Comparison of ENCODE assay signal across 10 cellular contexts in the genomic region with DNA sequence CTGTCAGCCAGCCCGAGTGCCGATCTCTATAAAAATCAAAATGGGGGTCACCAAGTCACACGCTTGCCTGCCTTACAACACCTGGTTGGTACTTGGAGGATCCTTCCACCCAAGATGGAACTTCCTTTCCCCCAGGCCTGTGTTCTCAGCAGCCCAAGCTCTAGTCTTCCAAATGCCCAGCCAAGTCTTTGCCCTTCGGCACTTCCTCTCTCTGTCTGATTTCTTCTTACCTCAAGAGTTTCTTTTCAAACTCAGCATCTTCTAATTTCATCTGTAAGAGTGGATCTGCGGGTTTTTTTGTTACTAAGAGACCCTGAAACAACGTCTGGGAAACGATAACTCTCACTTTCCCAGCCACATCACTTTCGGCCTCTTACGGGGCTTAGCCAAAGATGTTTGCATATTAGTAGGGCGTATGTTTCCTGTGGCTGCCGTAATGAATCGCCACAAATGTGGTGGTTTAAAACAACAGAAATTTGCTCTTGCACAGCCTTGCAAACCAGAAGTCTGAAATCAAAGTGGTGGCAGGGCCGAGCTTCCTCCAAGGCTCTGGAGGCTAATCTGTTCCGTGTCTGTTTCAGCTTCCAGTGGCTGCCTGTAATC.
DNase-seq lines count a peak whose midpoint lies in the region; ATAC-seq, FAIRE-seq and TF ChIP-seq lines count a peak whose summit lies in the region.
"Had no signal": no experiment of that assay in that cellular context is flagged by ENCODE, and none has a peak within 500 bp of the region (broad histone marks: within the 10 kb centered on the region; RNA-seq: fewer than 3 reads in every experiment).

No MANE protein-coding gene starts in this region.

- H3K4me1 ChIP-seq in pancreas: no peaks in the 10 kb centered on the region
- H3K4me1 ChIP-seq: breast epithelium had no signal

- no peaks in the 10 kb centered on the region for H3K9me3 ChIP-seq in pancreas
- H3K9me3 ChIP-seq: breast epithelium had no signal

- intact Hi-C loops in pancreas (cut with DNase I): no loop called here

- H3K27me3 ChIP-seq in pancreas: no peaks in the 10 kb centered on the region
- H3K27me3 ChIP-seq: breast epithelium had no signal

- TF ChIP-seq CTCF in pancreas (IDR thresholded peaks at IDR 0.05): no peak

- ATAC-seq in GM18858 (IDR thresholded peaks at IDR 0.05; ENCODE audit: unreplicated experiment) (peak; percentile 92), GM21381 (IDR thresholded peaks at IDR 0.05; ENCODE audit: unreplicated experiment) (peak; percentile 97), HG03135 (IDR thresholded peaks at IDR 0.05; ENCODE audit: unreplicated experiment) (peak; percentile 94), pancreas (no peak)

- FAIRE-seq in pancreas (lab: Jason Lieb, UNC): no peak

- 91 to 94% methylated on average over 14 of the region's 14 CpGs for WGBS in pancreas, 2 donors

- no peaks in the 10 kb centered on the region for H3K36me3 ChIP-seq in pancreas
- H3K36me3 ChIP-seq: breast epithelium had no signal

- no peak overlapping the region for H3K4me3 ChIP-seq in pancreas
- H3K4me3 ChIP-seq: breast epithelium had no signal

- no peak overlapping the region for H3K27ac ChIP-seq in pancreas
- H3K27ac ChIP-seq: breast epithelium had no signal

- DNase-seq in germinal center (ENCODE audit: low spot score) (peak; percentile 20), glomerular visceral epithelial cell (ENCODE audit: extremely low spot score) (no peak), superior temporal gyrus (ENCODE audit: extremely low spot score) (no peak), HuH-7 (ENCODE audit: low spot score) (no peak), pancreas (no peak)
- DNase-seq: head of caudate nucleus had no signal

Comparison
In these comparisons a context has a peak if more than half of its experiments do, and no peak if none do; other contexts are left out.
1. ATAC-seq: peak in GM18858 (single experiment), GM21381 (single experiment) and HG03135 (single experiment); none in pancreas (0 of 4).